ENCODE assay signal across 1 cellular context in the genomic region with DNA sequence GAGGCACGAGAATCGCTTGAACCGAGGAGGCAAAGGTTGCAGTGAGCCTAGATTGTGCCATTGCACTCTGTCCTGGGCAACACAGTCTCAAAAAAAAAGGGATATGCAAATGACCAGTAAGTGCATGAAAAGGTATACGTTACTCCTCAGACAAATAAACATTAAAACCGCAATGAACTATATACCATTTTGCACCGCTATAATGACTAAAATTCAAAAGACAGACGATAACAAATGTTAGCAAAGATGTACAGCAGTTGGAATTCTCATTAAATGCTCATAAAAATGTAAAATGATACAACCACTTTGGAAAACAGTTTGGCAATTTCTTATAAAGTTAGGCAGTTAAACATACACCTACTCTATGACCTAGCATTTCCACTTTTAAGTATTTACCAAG.
TF ChIP-seq lines count a peak whose summit lies in the region.

No MANE protein-coding gene starts in this region.

TF ChIP-seq in HEK293, 187 proteins besides CTCF, POLR2A, EP300 and RAD21 (continued from another document):
- TF ChIP-seq ZNF23 (tag by site-specific recombination; IDR thresholded peaks at IDR 0.05; ENCODE audit: borderline replicate concordance) (no peak), HOXA7 (CRISPR knock-in tag; IDR thresholded peaks at IDR 0.05; ENCODE audit: borderline replicate concordance) (no peak), ZNF155 (tag by site-specific recombination; IDR thresholded peaks at IDR 0.05) (no peak), HOXC10 (CRISPR knock-in tag; IDR thresholded peaks at IDR 0.05) (no peak), ZNF404 (tag by site-specific recombination; IDR thresholded peaks at IDR 0.05) (no peak), ZFP3 (tag by site-specific recombination; IDR thresholded peaks at IDR 0.05; ENCODE audit: low read depth) (no peak), TCF7L2 (IDR thresholded peaks at IDR 0.05; ENCODE audit: borderline replicate concordance, low read depth, low read length) (no peak; the same call in 1 of the 2 replicates), ZNF37A (tag by site-specific recombination; IDR thresholded peaks at IDR 0.05) (no peak), ZNF76 (tag by site-specific recombination; IDR thresholded peaks at IDR 0.05; ENCODE audit: borderline replicate concordance, low read depth) (no peak), ZNF600 (tag by site-specific recombination; IDR thresholded peaks at IDR 0.05) (no peak), KLF8 (tag by site-specific recombination; IDR thresholded peaks at IDR 0.05) (peak; percentile 32; the same call in 1 of the 2 replicates), ZBTB21 (tag by site-specific recombination; IDR thresholded peaks at IDR 0.05) (no peak), ZNF837 (tag by site-specific recombination; IDR thresholded peaks at IDR 0.05) (no peak), ZNF132 (tag by site-specific recombination; IDR thresholded peaks at IDR 0.05; ENCODE audit: borderline replicate concordance) (no peak)
- TF ChIP-seq, protein P1, sequence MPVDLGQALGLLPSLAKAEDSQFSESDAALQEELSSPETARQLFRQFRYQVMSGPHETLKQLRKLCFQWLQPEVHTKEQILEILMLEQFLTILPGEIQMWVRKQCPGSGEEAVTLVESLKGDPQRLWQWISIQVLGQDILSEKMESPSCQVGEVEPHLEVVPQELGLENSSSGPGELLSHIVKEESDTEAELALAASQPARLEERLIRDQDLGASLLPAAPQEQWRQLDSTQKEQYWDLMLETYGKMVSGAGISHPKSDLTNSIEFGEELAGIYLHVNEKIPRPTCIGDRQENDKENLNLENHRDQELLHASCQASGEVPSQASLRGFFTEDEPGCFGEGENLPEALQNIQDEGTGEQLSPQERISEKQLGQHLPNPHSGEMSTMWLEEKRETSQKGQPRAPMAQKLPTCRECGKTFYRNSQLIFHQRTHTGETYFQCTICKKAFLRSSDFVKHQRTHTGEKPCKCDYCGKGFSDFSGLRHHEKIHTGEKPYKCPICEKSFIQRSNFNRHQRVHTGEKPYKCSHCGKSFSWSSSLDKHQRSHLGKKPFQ (tag by site-specific recombination; IDR thresholded peaks at IDR 0.05): peak; percentile 12; the same call in 1 of the 2 replicates
- TF ChIP-seq, protein P2, sequence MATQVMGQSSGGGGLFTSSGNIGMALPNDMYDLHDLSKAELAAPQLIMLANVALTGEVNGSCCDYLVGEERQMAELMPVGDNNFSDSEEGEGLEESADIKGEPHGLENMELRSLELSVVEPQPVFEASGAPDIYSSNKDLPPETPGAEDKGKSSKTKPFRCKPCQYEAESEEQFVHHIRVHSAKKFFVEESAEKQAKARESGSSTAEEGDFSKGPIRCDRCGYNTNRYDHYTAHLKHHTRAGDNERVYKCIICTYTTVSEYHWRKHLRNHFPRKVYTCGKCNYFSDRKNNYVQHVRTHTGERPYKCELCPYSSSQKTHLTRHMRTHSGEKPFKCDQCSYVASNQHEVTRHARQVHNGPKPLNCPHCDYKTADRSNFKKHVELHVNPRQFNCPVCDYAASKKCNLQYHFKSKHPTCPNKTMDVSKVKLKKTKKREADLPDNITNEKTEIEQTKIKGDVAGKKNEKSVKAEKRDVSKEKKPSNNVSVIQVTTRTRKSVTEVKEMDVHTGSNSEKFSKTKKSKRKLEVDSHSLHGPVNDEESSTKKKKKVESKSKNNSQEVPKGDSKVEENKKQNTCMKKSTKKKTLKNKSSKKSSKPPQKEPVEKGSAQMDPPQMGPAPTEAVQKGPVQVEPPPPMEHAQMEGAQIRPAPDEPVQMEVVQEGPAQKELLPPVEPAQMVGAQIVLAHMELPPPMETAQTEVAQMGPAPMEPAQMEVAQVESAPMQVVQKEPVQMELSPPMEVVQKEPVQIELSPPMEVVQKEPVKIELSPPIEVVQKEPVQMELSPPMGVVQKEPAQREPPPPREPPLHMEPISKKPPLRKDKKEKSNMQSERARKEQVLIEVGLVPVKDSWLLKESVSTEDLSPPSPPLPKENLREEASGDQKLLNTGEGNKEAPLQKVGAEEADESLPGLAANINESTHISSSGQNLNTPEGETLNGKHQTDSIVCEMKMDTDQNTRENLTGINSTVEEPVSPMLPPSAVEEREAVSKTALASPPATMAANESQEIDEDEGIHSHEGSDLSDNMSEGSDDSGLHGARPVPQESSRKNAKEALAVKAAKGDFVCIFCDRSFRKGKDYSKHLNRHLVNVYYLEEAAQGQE (tag by site-specific recombination; IDR thresholded peaks at IDR 0.05): no peak
- TF ChIP-seq, protein P3, sequence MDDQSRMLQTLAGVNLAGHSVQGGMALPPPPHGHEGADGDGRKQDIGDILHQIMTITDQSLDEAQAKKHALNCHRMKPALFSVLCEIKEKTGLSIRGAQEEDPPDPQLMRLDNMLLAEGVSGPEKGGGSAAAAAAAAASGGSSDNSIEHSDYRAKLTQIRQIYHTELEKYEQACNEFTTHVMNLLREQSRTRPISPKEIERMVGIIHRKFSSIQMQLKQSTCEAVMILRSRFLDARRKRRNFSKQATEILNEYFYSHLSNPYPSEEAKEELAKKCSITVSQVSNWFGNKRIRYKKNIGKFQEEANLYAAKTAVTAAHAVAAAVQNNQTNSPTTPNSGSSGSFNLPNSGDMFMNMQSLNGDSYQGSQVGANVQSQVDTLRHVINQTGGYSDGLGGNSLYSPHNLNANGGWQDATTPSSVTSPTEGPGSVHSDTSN (CRISPR knock-in tag; IDR thresholded peaks at IDR 0.05): no peak
